20 cellular contexts compared by ENCODE assay signal in the genomic region with DNA sequence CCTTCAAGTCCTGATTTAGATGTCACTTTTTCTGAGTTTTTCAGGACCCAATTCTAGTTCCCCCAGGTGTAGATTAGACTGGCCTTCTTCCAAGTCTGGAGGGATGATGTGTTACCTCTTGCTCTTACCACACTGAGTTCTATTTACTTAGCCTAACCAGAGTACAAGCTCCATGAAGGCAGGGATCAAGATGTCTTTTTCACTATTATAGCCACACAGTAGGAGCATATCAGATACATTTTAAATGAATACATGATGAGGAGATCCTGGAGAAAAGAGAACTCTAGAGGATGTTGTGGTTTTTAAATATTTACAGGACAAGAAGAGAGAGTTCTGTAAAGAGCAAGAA.
"Had no signal": no experiment of that assay in that cellular context is flagged by ENCODE, and none has a peak within 500 bp of the region (broad histone marks: within the 10 kb centered on the region; RNA-seq: fewer than 3 reads in every experiment).

No MANE protein-coding gene starts in this region.

- H3K27ac ChIP-seq: brain microvascular endothelial cell, epithelial cell of prostate, left ventricle myocardium inferior, ovary, tibial artery, uterus had no signal

- H3K27me3 Mint-ChIP-seq: activated CD4-positive, alpha-beta T cell treated with anti-CD3 and anti-CD28 coated beads, Interleukin-2, amount 10 ng/mL, durations not matched to agents 24 days and 14 days; activated naive CD8-positive, alpha-beta T cell treated with anti-CD3 and anti-CD28 coated beads for 36 hours; effector memory CD8-positive, alpha-beta T cell had no signal

- H3K4me1 ChIP-seq: left ventricle myocardium inferior, sigmoid colon, tibial artery, uterus had no signal

- DNase-seq: activated CD4-positive, alpha-beta T cell treated with anti-CD3 and anti-CD28 coated beads, Interleukin-2, amount 10 ng/mL, durations not matched to agents 24 days and 14 days; activated CD4-positive, CD25-positive, alpha-beta regulatory T cell; activated CD8-positive, alpha-beta memory T cell treated with anti-CD3 and anti-CD28 coated beads, Interleukin-2, amount 50 U/mL, for 4 hours; activated CD8-positive, alpha-beta T cell treated with anti-CD3 and anti-CD28 coated beads, Interleukin-2, amount 10 ng/mL, durations not matched to agents 7 days and 5 days; activated gamma-delta T cell; activated naive CD8-positive, alpha-beta T cell treated with anti-CD3 and anti-CD28 coated beads for 36 hours; activated T-cell treated with anti-CD3 and anti-CD28 coated beads, Interleukin-2, amount 50 U/mL, for 48 hours; brain microvascular endothelial cell; cerebellar nuclear complex; effector memory CD8-positive, alpha-beta T cell; kidney; left ventricle myocardium inferior; ovary; sigmoid colon; stimulated activated CD4-positive, alpha-beta T cell treated with anti-CD3 and anti-CD28 coated beads, Interleukin-1b, Interleukin-23, amount 100 ng/mL, for 48 hours; T-helper 2 cell had no signal

- H3K9me3 ChIP-seq: left ventricle myocardium inferior, ovary, sigmoid colon, tibial artery, uterus had no signal

- H3K27ac Mint-ChIP-seq: activated CD4-positive, alpha-beta T cell treated with anti-CD3 and anti-CD28 coated beads, Interleukin-2, amount 10 ng/mL, durations not matched to agents 24 days and 14 days; activated CD8-positive, alpha-beta T cell treated with anti-CD3 and anti-CD28 coated beads, Interleukin-2, amount 10 ng/mL, durations not matched to agents 7 days and 5 days; activated naive CD8-positive, alpha-beta T cell treated with anti-CD3 and anti-CD28 coated beads for 36 hours had no signal

- H3K27me3 ChIP-seq: brain microvascular endothelial cell, ovary, sigmoid colon, tibial artery, uterus had no signal

- ATAC-seq: activated CD8-positive, alpha-beta T cell treated with anti-CD3 and anti-CD28 coated beads, Interleukin-2, amount 10 ng/mL, durations not matched to agents 7 days and 5 days; effector memory CD8-positive, alpha-beta T cell had no signal

- H3K36me3 ChIP-seq: ovary, uterus had no signal

- H3K4me3 Mint-ChIP-seq: activated CD4-positive, alpha-beta T cell treated with anti-CD3 and anti-CD28 coated beads, Interleukin-2, amount 10 ng/mL, durations not matched to agents 24 days and 14 days; activated CD8-positive, alpha-beta T cell treated with anti-CD3 and anti-CD28 coated beads, Interleukin-2, amount 10 ng/mL, durations not matched to agents 7 days and 5 days; activated naive CD8-positive, alpha-beta T cell treated with anti-CD3 and anti-CD28 coated beads for 36 hours; effector memory CD8-positive, alpha-beta T cell; neural crest cell had no signal

- H3K4me3 ChIP-seq: left ventricle myocardium inferior, ovary, sigmoid colon, tibial artery, uterus had no signal

- H3K9me3 Mint-ChIP-seq: activated CD4-positive, alpha-beta T cell treated with anti-CD3 and anti-CD28 coated beads, Interleukin-2, amount 10 ng/mL, durations not matched to agents 24 days and 14 days; activated naive CD8-positive, alpha-beta T cell treated with anti-CD3 and anti-CD28 coated beads for 36 hours; effector memory CD8-positive, alpha-beta T cell had no signal
